ENCODE assay signal across 11 cellular contexts in the genomic region with DNA sequence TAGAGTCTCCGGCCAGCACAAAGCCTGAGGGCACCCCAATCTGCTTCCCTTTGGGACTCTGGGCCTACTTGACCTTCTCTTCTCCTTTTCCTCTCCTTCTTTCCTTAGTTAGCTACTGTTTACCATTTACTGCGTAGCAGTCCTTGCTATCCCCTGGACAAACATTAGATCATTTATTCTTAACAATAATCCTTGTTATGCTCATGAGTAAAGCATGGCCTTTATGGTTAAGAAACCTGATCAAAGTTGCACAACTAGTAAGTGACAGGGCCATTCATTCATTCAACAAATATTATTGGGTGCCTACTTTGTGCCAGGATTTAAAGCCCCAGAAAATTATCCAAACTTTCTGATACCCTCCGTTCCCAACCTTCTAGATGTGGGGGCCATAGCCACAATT. TPM values are rescaled to one million over a fixed set of nuclear protein-coding genes. Genes with fewer than 3 reads are reported as not detected.
DNase-seq lines count a peak whose midpoint lies in the region; ATAC-seq and TF ChIP-seq lines count a peak whose summit lies in the region.
"Had no signal": no experiment of that assay in that cellular context is flagged by ENCODE, and none has a peak within 500 bp of the region (broad histone marks: within the 10 kb centered on the region; RNA-seq: fewer than 3 reads in every experiment).

No MANE protein-coding gene starts in this region.

- TF ChIP-seq CTCF in CD4-positive, alpha-beta T cell (IDR thresholded peaks at IDR 0.05): no peak
- TF ChIP-seq CTCF in Peyer's patch (IDR thresholded peaks at IDR 0.05) (no peak), gastroesophageal sphincter (IDR thresholded peaks at IDR 0.05) (no peak)

- H3K36me3 ChIP-seq in Peyer's patch (no peaks in the 10 kb centered on the region), gastroesophageal sphincter (no peaks in the 10 kb centered on the region), rectal smooth muscle tissue (ENCODE audit: control insufficient read depth, insufficient read depth, low read length) (no peaks in the 10 kb centered on the region)

- no peak overlapping the region for H3K9ac ChIP-seq in rectal smooth muscle tissue (ENCODE audit: low read length)

- peak overlapping the region; percentile 76 for H3K4me3 Mint-ChIP-seq in CD4-positive, alpha-beta T cell

- TF ChIP-seq POLR2A in Peyer's patch (IDR thresholded peaks at IDR 0.05) (no peak), gastroesophageal sphincter (IDR thresholded peaks at IDR 0.05) (no peak)

- 55 to 79% methylated on average over 2 to 3 of the region's 3 CpGs for WGBS in gastroesophageal sphincter (ENCODE audit: low coverage in 1 of 2), 2 donors

- H3K36me3 Mint-ChIP-seq in CD4-positive, alpha-beta T cell (ENCODE audit: low read depth): peaks cover 8% of the 10 kb centered on the region

- no peaks in the 10 kb centered on the region for H3K27me3 Mint-ChIP-seq in CD4-positive, alpha-beta T cell

- POLR2A ChIA-PET in CD4-positive, alpha-beta T cell (lab: Charles Lee): interaction anchor here (1.0 to 7.3 kb wide), 3 partner anchors 9 to 15 kb away, joined by 3 to 183 read pairs (median 110); no protein-coding TSS in a partner anchor

- H3K27ac ChIP-seq in CD4-positive, alpha-beta T cell (ENCODE audit: low read depth, low read length): peak overlapping the region; percentile 70
- H3K27ac ChIP-seq in Peyer's patch (peak overlapping the region in 3 of 4 donors; percentile 93 to 98 (median 97)), gastroesophageal sphincter (peak overlapping the region; percentile 94 to 99 (median 96)), rectal smooth muscle tissue (ENCODE audit: low read depth, low read length) (peak overlapping the region; percentile 99)

- H3K4me1 ChIP-seq in Peyer's patch: peaks cover 0 to 39% (median 6%) of the 10 kb centered on the region in 4 donors
- peaks cover 26 to 88% (median 57%) of the 10 kb centered on the region in 3 donors for H3K4me1 ChIP-seq in gastroesophageal sphincter
- peaks cover 44% of the 10 kb centered on the region for H3K4me1 ChIP-seq in rectal smooth muscle tissue (ENCODE audit: control insufficient read depth, insufficient read depth, low read length)

- intact Hi-C loops in CD4-positive, alpha-beta T cell (cut with DNase I, micrococcal nuclease): loop anchor here in 1 of 2 experiments (10.0 kb wide), 1 partner anchor 1608 kb away; no protein-coding TSS in a partner anchor

- H3K4me1 Mint-ChIP-seq in CD4-positive, alpha-beta T cell (ENCODE audit: low read depth): peaks cover 84% of the 10 kb centered on the region

- no peak for DNase-seq in CD4-positive, alpha-beta T cell
- DNase-seq in Peyer's patch (peak in 1 of 3 donors; percentile 14), NCI-H2196 treated with DMSO at 0.1 percent for 48 hours (lab: John Stamatoyannopoulos, UW; ENCODE audit: unreplicated experiment) (no peak), D341Med (ENCODE audit: low spot score) (no peak), germinal center (ENCODE audit: low spot score) (no peak)
- DNase-seq: activated effector memory CD4-positive, alpha-beta T cell treated with anti-CD3 and anti-CD28 coated beads, Interleukin-2, amount 50 U/mL, for 16 hours; NCI-H1105 treated with DMSO at 0.1 percent for 48 hours had no signal

- CTCF ChIA-PET in CD4-positive, alpha-beta T cell (lab: Charles Lee): interaction anchor here (0.8 to 2.0 kb wide), 5 partner anchors 9 to 15 kb away, joined by 3 to 6 read pairs (median 4); no protein-coding TSS in a partner anchor

- no peaks in the 10 kb centered on the region for H3K9me3 Mint-ChIP-seq in CD4-positive, alpha-beta T cell

- no peak for ATAC-seq in CD4-positive, alpha-beta T cell (ENCODE audit: poor library complexity)
- ATAC-seq in gastroesophageal sphincter: no peak
- ATAC-seq in GM19463 (IDR thresholded peaks at IDR 0.05; ENCODE audit: unreplicated experiment): no peak
- ATAC-seq: GM12878 had no signal

- H3K9me3 ChIP-seq in CD4-positive, alpha-beta T cell (ENCODE audit: control insufficient read depth, low read length): no peaks in the 10 kb centered on the region
- H3K9me3 ChIP-seq in Peyer's patch (no peaks in the 10 kb centered on the region), gastroesophageal sphincter (no peaks in the 10 kb centered on the region)

- H3K27me3 ChIP-seq in CD4-positive, alpha-beta T cell (ENCODE audit: control insufficient read depth, insufficient read depth, low read length): no peaks in the 10 kb centered on the region
- H3K27me3 ChIP-seq in Peyer's patch (no peaks in the 10 kb centered on the region), gastroesophageal sphincter (no peaks in the 10 kb centered on the region), rectal smooth muscle tissue (ENCODE audit: control insufficient read depth, insufficient read depth, low read length) (no peaks in the 10 kb centered on the region)

- no peak for TF ChIP-seq EP300 in gastroesophageal sphincter (IDR thresholded peaks at IDR 0.05)

- peak overlapping the region; percentile 89 for H3K27ac Mint-ChIP-seq in CD4-positive, alpha-beta T cell

- H3K4me3 ChIP-seq in Peyer's patch (no peak overlapping the region), gastroesophageal sphincter (no peak overlapping the region), rectal smooth muscle tissue (ENCODE audit: low read length) (no peak overlapping the region)
- H3K4me3 ChIP-seq: GM12878 had no signal

RNA-seq across cellular contexts. Expression of gene HDAC7, which starts 3.2 kb away (rescaled TPM):
- total RNA-seq in CD4-positive, alpha-beta T cell: 100 to 1,000 TPM; 116 to 122 TPM
- total RNA-seq in Peyer's patch (10 to 100 TPM in 3 of 4 donors, 1 to 10 TPM in 1; 9.8 to 80.9 (median 36.8) TPM), gastroesophageal sphincter (10 to 100 TPM; 55.9 to 96.5 (median 59.4) TPM)

RNA-seq across cellular contexts. Expression of gene SLC48A1, which starts 49.8 kb away (rescaled TPM):
- total RNA-seq in CD4-positive, alpha-beta T cell: 1 to 10 TPM; 4.5 to 5.8 TPM
- total RNA-seq in Peyer's patch (10 to 100 TPM; 14.9 to 21.5 (median 15.9) TPM), gastroesophageal sphincter (10 to 100 TPM; 40.7 to 66.8 (median 53.3) TPM)
